1 cellular context compared by ENCODE assay signal in genomic region chr17:12398636-12399035, GRCh38.
TF ChIP-seq lines count a peak whose summit lies in the region.

No MANE protein-coding gene starts in this region.

TF ChIP-seq in GM23338, 12 proteins besides CTCF, POLR2A, EP300 and RAD21:
- TF ChIP-seq, protein P1, sequence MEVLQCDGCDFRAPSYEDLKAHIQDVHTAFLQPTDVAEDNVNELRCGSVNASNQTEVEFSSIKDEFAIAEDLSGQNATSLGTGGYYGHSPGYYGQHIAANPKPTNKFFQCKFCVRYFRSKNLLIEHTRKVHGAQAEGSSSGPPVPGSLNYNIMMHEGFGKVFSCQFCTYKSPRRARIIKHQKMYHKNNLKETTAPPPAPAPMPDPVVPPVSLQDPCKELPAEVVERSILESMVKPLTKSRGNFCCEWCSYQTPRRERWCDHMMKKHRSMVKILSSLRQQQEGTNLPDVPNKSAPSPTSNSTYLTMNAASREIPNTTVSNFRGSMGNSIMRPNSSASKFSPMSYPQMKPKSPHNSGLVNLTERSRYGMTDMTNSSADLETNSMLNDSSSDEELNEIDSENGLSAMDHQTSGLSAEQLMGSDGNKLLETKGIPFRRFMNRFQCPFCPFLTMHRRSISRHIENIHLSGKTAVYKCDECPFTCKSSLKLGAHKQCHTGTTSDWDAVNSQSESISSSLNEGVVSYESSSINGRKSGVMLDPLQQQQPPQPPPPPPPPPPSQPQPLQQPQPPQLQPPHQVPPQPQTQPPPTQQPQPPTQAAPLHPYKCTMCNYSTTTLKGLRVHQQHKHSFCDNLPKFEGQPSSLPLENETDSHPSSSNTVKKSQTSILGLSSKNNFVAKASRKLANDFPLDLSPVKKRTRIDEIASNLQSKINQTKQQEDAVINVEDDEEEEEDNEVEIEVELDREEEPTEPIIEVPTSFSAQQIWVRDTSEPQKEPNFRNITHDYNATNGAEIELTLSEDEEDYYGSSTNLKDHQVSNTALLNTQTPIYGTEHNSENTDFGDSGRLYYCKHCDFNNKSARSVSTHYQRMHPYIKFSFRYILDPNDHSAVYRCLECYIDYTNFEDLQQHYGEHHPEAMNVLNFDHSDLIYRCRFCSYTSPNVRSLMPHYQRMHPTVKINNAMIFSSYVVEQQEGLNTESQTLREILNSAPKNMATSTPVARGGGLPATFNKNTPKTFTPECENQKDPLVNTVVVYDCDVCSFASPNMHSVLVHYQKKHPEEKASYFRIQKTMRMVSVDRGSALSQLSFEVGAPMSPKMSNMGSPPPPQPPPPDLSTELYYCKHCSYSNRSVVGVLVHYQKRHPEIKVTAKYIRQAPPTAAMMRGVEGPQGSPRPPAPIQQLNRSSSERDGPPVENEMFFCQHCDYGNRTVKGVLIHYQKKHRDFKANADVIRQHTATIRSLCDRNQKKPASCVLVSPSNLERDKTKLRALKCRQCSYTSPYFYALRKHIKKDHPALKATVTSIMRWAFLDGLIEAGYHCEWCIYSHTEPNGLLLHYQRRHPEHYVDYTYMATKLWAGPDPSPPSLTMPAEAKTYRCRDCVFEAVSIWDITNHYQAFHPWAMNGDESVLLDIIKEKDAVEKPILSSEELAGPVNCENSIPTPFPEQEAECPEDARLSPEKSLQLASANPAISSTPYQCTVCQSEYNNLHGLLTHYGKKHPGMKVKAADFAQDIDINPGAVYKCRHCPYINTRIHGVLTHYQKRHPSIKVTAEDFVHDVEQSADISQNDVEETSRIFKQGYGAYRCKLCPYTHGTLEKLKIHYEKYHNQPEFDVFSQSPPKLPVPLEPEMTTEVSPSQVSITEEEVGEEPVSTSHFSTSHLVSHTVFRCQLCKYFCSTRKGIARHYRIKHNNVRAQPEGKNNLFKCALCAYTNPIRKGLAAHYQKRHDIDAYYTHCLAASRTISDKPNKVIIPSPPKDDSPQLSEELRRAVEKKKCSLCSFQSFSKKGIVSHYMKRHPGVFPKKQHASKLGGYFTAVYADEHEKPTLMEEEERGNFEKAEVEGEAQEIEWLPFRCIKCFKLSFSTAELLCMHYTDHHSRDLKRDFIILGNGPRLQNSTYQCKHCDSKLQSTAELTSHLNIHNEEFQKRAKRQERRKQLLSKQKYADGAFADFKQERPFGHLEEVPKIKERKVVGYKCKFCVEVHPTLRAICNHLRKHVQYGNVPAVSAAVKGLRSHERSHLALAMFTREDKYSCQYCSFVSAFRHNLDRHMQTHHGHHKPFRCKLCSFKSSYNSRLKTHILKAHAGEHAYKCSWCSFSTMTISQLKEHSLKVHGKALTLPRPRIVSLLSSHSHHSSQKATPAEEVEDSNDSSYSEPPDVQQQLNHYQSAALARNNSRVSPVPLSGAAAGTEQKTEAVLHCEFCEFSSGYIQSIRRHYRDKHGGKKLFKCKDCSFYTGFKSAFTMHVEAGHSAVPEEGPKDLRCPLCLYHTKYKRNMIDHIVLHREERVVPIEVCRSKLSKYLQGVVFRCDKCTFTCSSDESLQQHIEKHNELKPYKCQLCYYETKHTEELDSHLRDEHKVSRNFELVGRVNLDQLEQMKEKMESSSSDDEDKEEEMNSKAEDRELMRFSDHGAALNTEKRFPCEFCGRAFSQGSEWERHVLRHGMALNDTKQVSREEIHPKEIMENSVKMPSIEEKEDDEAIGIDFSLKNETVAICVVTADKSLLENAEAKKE (CRISPR knock-in tag; IDR thresholded peaks at IDR 0.05), result no peak
- TF ChIP-seq POLR2AphosphoS5 (IDR thresholded peaks at IDR 0.05; ENCODE audit: low read depth), result no peak
- no peak for TF ChIP-seq NANOG (IDR thresholded peaks at IDR 0.05; ENCODE audit: borderline replicate concordance)
- TF ChIP-seq CREB1 (CRISPR knock-in tag; IDR thresholded peaks at IDR 0.05; ENCODE audit: low read depth), result no peak
TF ChIP-seq in GM23338: peak in this region for 0.
